21 cellular contexts compared by ENCODE assay signal in genomic region chr7:155992538-155992937, GRCh38.
"Had no signal": no experiment of that assay in that cellular context is flagged by ENCODE, and none has a peak within 500 bp of the region (broad histone marks: within the 10 kb centered on the region; RNA-seq: fewer than 3 reads in every experiment).

No MANE protein-coding gene starts in this region.

- H3K4me1 ChIP-seq: gastrocnemius medialis, heart left ventricle, SJSA1 had no signal

- H3K9me3 Mint-ChIP-seq: stimulated activated naive CD8-positive, alpha-beta T cell treated with anti-CD3 and anti-CD28 coated beads, Interleukin-15, Interleukin-2, amounts not matched to agents 100 ng/mL and 50 ng/mL, for 24 hours; type B pancreatic cell had no signal

- H3K27me3 ChIP-seq: brain microvascular endothelial cell, gastrocnemius medialis had no signal

- DNase-seq: activated CD4-positive, CD25-positive, alpha-beta regulatory T cell; activated naive CD8-positive, alpha-beta T cell treated with anti-CD3 and anti-CD28 coated beads, Interleukin-2, amount 10 ng/mL, durations not matched to agents 7 days and 5 days; anterior cingulate cortex; brain microvascular endothelial cell; effector memory CD4-positive, alpha-beta T cell; gastrocnemius medialis; heart left ventricle; left colon; naive B cell; nucleus accumbens; right cardiac atrium; stimulated activated CD4-positive, alpha-beta T cell treated with anti-CD3 and anti-CD28 coated beads, Interleukin-4, amount 100 ng/mL, for 4 hours; stimulated activated CD8-positive, alpha-beta memory T cell treated with anti-CD3 and anti-CD28 coated beads, Interleukin-4, amount 100 ng/mL, for 48 hours had no signal

- H3K4me3 ChIP-seq: gastrocnemius medialis, heart left ventricle, SJSA1, skin epidermis had no signal

- ATAC-seq: activated T-helper 17 cell treated with anti-CD3 and anti-CD28 coated beads, Interleukin-2, amount 50 U/mL, for 72 hours; gastrocnemius medialis; heart left ventricle; left colon; right cardiac atrium had no signal

- H3K27me3 Mint-ChIP-seq: naive B cell had no signal

- H3K27ac ChIP-seq: brain microvascular endothelial cell, epithelial cell of prostate, gastrocnemius medialis, heart left ventricle, SJSA1, skin epidermis had no signal

- H3K9me3 ChIP-seq: gastrocnemius medialis, SJSA1 had no signal

- H3K27ac Mint-ChIP-seq: activated T-helper 17 cell treated with anti-CD3 and anti-CD28 coated beads, Interleukin-2, amount 50 U/mL, for 72 hours; dendritic cell treated with granulocyte-macrophage colony-stimulating factor and Interleukin-4, amounts not matched to agents 40 ng/mL and 50 ng/mL, for 4 days; naive B cell; progenitor cell of endocrine pancreas; stimulated activated naive CD8-positive, alpha-beta T cell treated with anti-CD3 and anti-CD28 coated beads, Interleukin-15, Interleukin-2, amounts not matched to agents 100 ng/mL and 50 ng/mL, for 24 hours; type B pancreatic cell had no signal

- H3K36me3 Mint-ChIP-seq: type B pancreatic cell had no signal

- H3K36me3 ChIP-seq: brain microvascular endothelial cell, gastrocnemius medialis, heart left ventricle, SJSA1 had no signal

- H3K4me3 Mint-ChIP-seq: activated naive CD8-positive, alpha-beta T cell treated with anti-CD3 and anti-CD28 coated beads, Interleukin-2, amount 10 ng/mL, durations not matched to agents 7 days and 5 days; activated T-helper 17 cell treated with anti-CD3 and anti-CD28 coated beads, Interleukin-2, amount 50 U/mL, for 72 hours; dendritic cell treated with granulocyte-macrophage colony-stimulating factor and Interleukin-4, amounts not matched to agents 40 ng/mL and 50 ng/mL, for 4 days; naive B cell; stimulated activated naive CD8-positive, alpha-beta T cell treated with anti-CD3 and anti-CD28 coated beads, Interleukin-15, Interleukin-2, amounts not matched to agents 100 ng/mL and 50 ng/mL, for 24 hours; type B pancreatic cell had no signal
